ENCODE assay signal across 21 cellular contexts in genomic region chr6:87873556-87873955, GRCh38.
"Had no signal": no experiment of that assay in that cellular context is flagged by ENCODE, and none has a peak within 500 bp of the region (broad histone marks: within the 10 kb centered on the region; RNA-seq: fewer than 3 reads in every experiment).

No MANE protein-coding gene starts in this region.

- H3K4me2 ChIP-seq: neural progenitor cell had no signal

- H3K27me3 ChIP-seq: neural progenitor cell, pancreas, right lobe of liver, sigmoid colon, tibial nerve, upper lobe of left lung, vagina had no signal

- H3K4me1 ChIP-seq: neural progenitor cell, pancreas, psoas muscle, right lobe of liver, thyroid gland, upper lobe of left lung had no signal

- H2AFZ ChIP-seq: neural progenitor cell had no signal

- H3K4me3 ChIP-seq: neural progenitor cell, pancreas, psoas muscle, right lobe of liver, sigmoid colon, stomach, thoracic aorta, thyroid gland, tibial nerve, upper lobe of left lung, vagina had no signal

- H3K27ac ChIP-seq: neural progenitor cell, pancreas, psoas muscle, right lobe of liver, sigmoid colon, stomach, thoracic aorta, thyroid gland, tibial nerve, upper lobe of left lung, vagina had no signal

- H3K9me3 ChIP-seq: pancreas, psoas muscle, right lobe of liver, sigmoid colon, stomach, thoracic aorta, thyroid gland, tibial nerve, upper lobe of left lung, vagina had no signal

- DNase-seq: naive B cell; naive thymus-derived CD8-positive, alpha-beta T cell; pancreas; psoas muscle; right cardiac atrium; right lobe of liver; sigmoid colon; small intestine; stimulated activated CD4-positive, alpha-beta T cell treated with anti-CD3 and anti-CD28 coated beads, Interleukin-1b, Interleukin-23, amount 100 ng/mL, for 48 hours; stimulated activated CD4-positive, alpha-beta T cell treated with anti-CD3 and anti-CD28 coated beads, Interleukin-4, amount 100 ng/mL, for 1 hour; stimulated activated naive B cell treated with anti-CD40 and anti-IgM and Interleukin-4, amounts not matched to agents 10 μg/mL and 1 μg/mL and 100 μg/mL, for 72 hours; stimulated activated naive CD4-positive, alpha-beta T cell treated with Interleukin-2 at 50 U/mL for 16 hours; stomach; thyroid gland; upper lobe of left lung had no signal

- ATAC-seq: naive thymus-derived CD8-positive, alpha-beta T cell; natural killer cell treated with Interleukin-12 subunit alpha and Interleukin-12 subunit beta and Interleukin-15 and Interleukin-18, amount 100 ng/mL, for 72 hours; pancreas; psoas muscle; right cardiac atrium; right lobe of liver; stimulated activated effector memory CD8-positive, alpha-beta T cell treated with anti-CD3 and anti-CD28 coated beads, Interleukin-12 subunit alpha, Interleukin-12 subunit beta, amount 100 ng/mL, for 72 hours; stimulated activated naive B cell treated with anti-CD40 and anti-IgM and Interleukin-4, amounts not matched to agents 10 μg/mL and 1 μg/mL and 100 μg/mL, for 72 hours had no signal

- H3K9ac ChIP-seq: neural progenitor cell had no signal

- H3K36me3 ChIP-seq: neural progenitor cell, pancreas, right lobe of liver, sigmoid colon, stomach, thoracic aorta, thyroid gland, tibial nerve, upper lobe of left lung, vagina had no signal
